25 cellular contexts compared by ENCODE assay signal in genomic region chr2:11235583-11235982, GRCh38.
"Had no signal": no experiment of that assay in that cellular context is flagged by ENCODE, and none has a peak within 500 bp of the region (broad histone marks: within the 10 kb centered on the region; RNA-seq: fewer than 3 reads in every experiment).

No MANE protein-coding gene starts in this region.

- ATAC-seq: effector memory CD8-positive, alpha-beta T cell; foreskin keratinocyte; lower lobe of right lung; natural killer cell; right cardiac atrium; stimulated activated effector memory CD8-positive, alpha-beta T cell treated with anti-CD3 and anti-CD28 coated beads, Interleukin-12 subunit alpha, Interleukin-12 subunit beta, amount 100 ng/mL, for 72 hours; stimulated activated naive CD8-positive, alpha-beta T cell treated with anti-CD3 and anti-CD28 coated beads, Interleukin-15, Interleukin-2, amounts not matched to agents 100 U/mL and 50 U/mL, for 24 hours; upper lobe of right lung had no signal

- H3K27me3 ChIP-seq: esophagus squamous epithelium, foreskin keratinocyte, hepatocyte, neural progenitor cell, ovary, tibial artery, upper lobe of right lung, vagina had no signal

- H3K9me3 ChIP-seq: esophagus squamous epithelium, left ventricle myocardium inferior, lower lobe of right lung, ovary, tibial artery, upper lobe of right lung, vagina had no signal

- H3K9ac ChIP-seq: neural progenitor cell had no signal

- H3K4me3 ChIP-seq: esophagus squamous epithelium, hepatocyte, left ventricle myocardium inferior, lower lobe of right lung, neural progenitor cell, ovary, smooth muscle cell, tibial artery, upper lobe of right lung, vagina had no signal

- H3K4me2 ChIP-seq: hepatocyte, neural progenitor cell, smooth muscle cell had no signal

- H3K4me3 Mint-ChIP-seq: dendritic cell treated with granulocyte-macrophage colony-stimulating factor and Interleukin-4, amounts not matched to agents 40 ng/mL and 50 ng/mL, for 4 days; effector memory CD8-positive, alpha-beta T cell; memory B cell; mesothelial cell of epicardium; natural killer cell; neural progenitor cell; stimulated activated effector memory CD8-positive, alpha-beta T cell treated with anti-CD3 and anti-CD28 coated beads, Interleukin-12 subunit alpha, Interleukin-12 subunit beta, amount 100 ng/mL, for 72 hours had no signal

- H3K27ac ChIP-seq: esophagus squamous epithelium, foreskin keratinocyte, hepatocyte, left ventricle myocardium inferior, lower lobe of right lung, neural progenitor cell, ovary, upper lobe of right lung, vagina had no signal

- H3K27ac Mint-ChIP-seq: dendritic cell treated with granulocyte-macrophage colony-stimulating factor and Interleukin-4, amounts not matched to agents 40 ng/mL and 50 ng/mL, for 4 days; effector memory CD8-positive, alpha-beta T cell; memory B cell; mesothelial cell of epicardium; natural killer cell; neural progenitor cell had no signal

- H3K36me3 Mint-ChIP-seq: natural killer cell had no signal

- DNase-seq: effector memory CD8-positive, alpha-beta T cell; esophagus squamous epithelium; foreskin keratinocyte; head of caudate nucleus; kidney; left cardiac atrium; left ventricle myocardium inferior; lower lobe of right lung; natural killer cell; nucleus accumbens; ovary; right cardiac atrium; stimulated activated CD4-positive, alpha-beta T cell treated with anti-CD3 and anti-CD28 coated beads, Interleukin-4, amount 100 ng/mL, for 1 hour; stimulated activated CD8-positive, alpha-beta memory T cell treated with anti-CD3 and anti-CD28 coated beads, Interleukin-4, amount 100 ng/mL, for 48 hours; stimulated activated naive CD8-positive, alpha-beta T cell treated with anti-CD3 and anti-CD28 coated beads, Interleukin-15, Interleukin-2, amounts not matched to agents 100 U/mL and 50 U/mL, for 24 hours; tibial artery; upper lobe of right lung had no signal

- H3K4me1 ChIP-seq: lower lobe of right lung, neural progenitor cell, upper lobe of right lung had no signal

- H3K36me3 ChIP-seq: esophagus squamous epithelium, left ventricle myocardium inferior, neural progenitor cell, ovary, tibial artery, upper lobe of right lung, vagina had no signal

- H3K4me1 Mint-ChIP-seq: mesothelial cell of epicardium had no signal

- H3K9me3 Mint-ChIP-seq: dendritic cell treated with granulocyte-macrophage colony-stimulating factor and Interleukin-4, amounts not matched to agents 40 ng/mL and 50 ng/mL, for 4 days; effector memory CD8-positive, alpha-beta T cell; memory B cell; mesothelial cell of epicardium; natural killer cell; neural progenitor cell; stimulated activated effector memory CD8-positive, alpha-beta T cell treated with anti-CD3 and anti-CD28 coated beads, Interleukin-12 subunit alpha, Interleukin-12 subunit beta, amount 100 ng/mL, for 72 hours had no signal

- H3K27me3 Mint-ChIP-seq: dendritic cell treated with granulocyte-macrophage colony-stimulating factor and Interleukin-4, amounts not matched to agents 40 ng/mL and 50 ng/mL, for 4 days; effector memory CD8-positive, alpha-beta T cell; memory B cell had no signal

- H2AFZ ChIP-seq: hepatocyte, neural progenitor cell had no signal
